In genomic region chr7:105178928-105179541, GRCh38 we compare ENCODE assay signal across 26 cellular contexts.
DNase-seq lines count a peak whose midpoint lies in the region; ATAC-seq and TF ChIP-seq lines count a peak whose summit lies in the region.
"Had no signal": no experiment of that assay in that cellular context is flagged by ENCODE, and none has a peak within 500 bp of the region (broad histone marks: within the 10 kb centered on the region; RNA-seq: fewer than 3 reads in every experiment).

No MANE protein-coding gene starts in this region.

- CTCF ChIA-PET in HEK293 (lab: Yijun Ruan, JAX) (interaction anchor here (0.6 kb wide), 1 partner anchor 954 kb away, joined by 4 read pairs; no protein-coding TSS in a partner anchor), Panc1 (lab: Charles Lee) (no interaction called here)

- H3K27ac ChIP-seq in HEK293 (ENCODE audit: extremely low read depth, low read depth, low read length) (no peak overlapping the region), Panc1 (ENCODE audit: low read length) (no peak overlapping the region), right lobe of liver (no peak overlapping the region)
- H3K27ac ChIP-seq: C4-2B, HL-60, PC-9 had no signal

- TF ChIP-seq POLR2A in right lobe of liver (IDR thresholded peaks at IDR 0.05), result no peak

- no peaks in the 10 kb centered on the region for H3K36me3 ChIP-seq in HEK293 (ENCODE audit: control insufficient read depth in 2 of 2, insufficient read depth in 1 of 2, low read length in 2 of 2)
- H3K36me3 ChIP-seq in Panc1 (ENCODE audit: control insufficient read depth, insufficient read depth, low read length), result no peaks in the 10 kb centered on the region
- no peaks in the 10 kb centered on the region for H3K36me3 ChIP-seq in right lobe of liver
- H3K36me3 ChIP-seq: HAP-1 had no signal

- in situ Hi-C loops in Panc1 (cut with HindIII; ENCODE audit: low pct_unique_long_range_greater_than_20kb, low sequenced_read_pairs), result no loop called here

- H3K4me3 ChIP-seq in HEK293 (ENCODE audit: low read depth, low read length), result no peak overlapping the region
- H3K4me3 ChIP-seq in Panc1 (ENCODE audit: low read depth in 2 of 2, low read length in 2 of 2), result no peak overlapping the region
- H3K4me3 ChIP-seq in right lobe of liver, result no peak overlapping the region
- H3K4me3 ChIP-seq: GM12878, GM23338, HAP-1, PC-9 had no signal

- H3K27me3 ChIP-seq in Panc1 (ENCODE audit: control insufficient read depth, insufficient read depth, low read length) (no peaks in the 10 kb centered on the region), right lobe of liver (no peaks in the 10 kb centered on the region)

- 50% methylated on average over 4 of the region's 4 CpGs for WGBS in right lobe of liver (ENCODE audit: insufficient coverage, low coverage, low lambda C conversion rate, missing lambda C conversion rate)

- POLR2A ChIA-PET in HEK293 (lab: Yijun Ruan, JAX) (no interaction called here), Panc1 (lab: Charles Lee) (no interaction called here)

- H3K9me3 ChIP-seq in HEK293 (ENCODE audit: control insufficient read depth, insufficient read depth, low read depth, low read length) (no peaks in the 10 kb centered on the region), Panc1 (ENCODE audit: control insufficient read depth, insufficient read depth, low read depth, low read length) (no peaks in the 10 kb centered on the region), right lobe of liver (no peaks in the 10 kb centered on the region)
- H3K9me3 ChIP-seq: Caco-2 had no signal

- TF ChIP-seq CTCF in HEK293 (tag by site-specific recombination; IDR thresholded peaks at IDR 0.05) (no peak), Panc1 (IDR thresholded peaks at IDR 0.05) (no peak), right lobe of liver (IDR thresholded peaks at IDR 0.05) (no peak)

- intact Hi-C loops in Panc1 (cut with micrococcal nuclease; ENCODE audit: unreplicated experiment), result no loop called here
- intact Hi-C loops in right lobe of liver (cut with DNase I), result no loop called here

- ATAC-seq in Panc1, result 0 out of 2 replicates have a peak, but pooled peaks have one; percentile 34
- peak; percentile 77 for ATAC-seq in esophagus mucosa
- ATAC-seq in right lobe of liver, result peak; percentile 69 to 81 (median 76)
- no peak for ATAC-seq in HG03571 (IDR thresholded peaks at IDR 0.05; ENCODE audit: unreplicated experiment)
- no peak for ATAC-seq in HG03159 (IDR thresholded peaks at IDR 0.05; ENCODE audit: unreplicated experiment)
- no peak for ATAC-seq in GM19463 (IDR thresholded peaks at IDR 0.05; ENCODE audit: unreplicated experiment)
- ATAC-seq: CD8-positive, alpha-beta T cell; GM12878; GM23338; T-cell had no signal

- DNase-seq in Panc1 (ENCODE audit: low read depth, low spot score) (no peak), right lobe of liver (no peak)
- DNase-seq: Caco-2; CD8-positive, alpha-beta T cell; GDM1; Karpas-422; NCI-H1092 treated with DMSO at 0.1 percent for 48 hours; NCI-H1436; NCI-H187; NCI-H2081 treated with DMSO at 0.1 percent for 48 hours; NCI-H524; NCI-H774; PC-9; RPMI8226; SHP77; T-cell had no signal

- H3K4me1 ChIP-seq in HEK293 (ENCODE audit: control insufficient read depth, insufficient read depth, low read length) (0 out of 2 replicates have a peak, but pooled peaks cover 2% of the 10 kb centered on the region), Panc1 (ENCODE audit: control insufficient read depth, insufficient read depth, low read length) (no peaks in the 10 kb centered on the region), right lobe of liver (peaks cover 0 to 6% (median 0%) of the 10 kb centered on the region in 4 donors)
- H3K4me1 ChIP-seq: Caco-2 had no signal

- no TSS peak for BruUV-seq in Panc1 (replicated peaks; lab: Mats Ljungman, UMichigan)

TF ChIP-seq in HEK293, 187 proteins besides CTCF, POLR2A, EP300 and RAD21:
- TF ChIP-seq ZNF324 (tag by site-specific recombination; IDR thresholded peaks at IDR 0.05) (no peak), OSR2 (tag by site-specific recombination; IDR thresholded peaks at IDR 0.05) (peak; percentile 75; the same call in 1 of the 2 replicates)

Comparison
In these comparisons a context has a peak if more than half of its experiments do, and no peak if none do; other contexts are left out.
1. ATAC-seq: peak in Panc1 (single experiment), esophagus mucosa (single experiment) and right lobe of liver (4 of 4); none in HG03571 (single experiment), HG03159 (single experiment) and GM19463 (single experiment).